In genomic region chr20:41318271-41318649, GRCh38 we compare ENCODE assay signal across 8 cellular contexts. TPM values are rescaled to one million over a fixed set of nuclear protein-coding genes. Genes with fewer than 3 reads are reported as not detected.
A peak's percentile ranks its signal among the peaks of the same experiment; 100 is the strongest.
DNase-seq lines count a peak whose midpoint lies in the region; FAIRE-seq and TF ChIP-seq lines count a peak whose summit lies in the region.

No MANE protein-coding gene starts in this region.

- peak overlapping the region; percentile 55 for H3K27ac ChIP-seq in effector memory CD4-positive, alpha-beta T cell (ENCODE audit: insufficient read depth, low read length, poor library complexity, severe bottlenecking)
- H3K27ac ChIP-seq in neural progenitor cell = no peak overlapping the region

- H3K27ac Mint-ChIP-seq in Caco-2 (ENCODE audit: unreplicated experiment) (peak overlapping the region; percentile 0), neural progenitor cell (no peak overlapping the region)

- H3K4me3 ChIP-seq in Caco-2 (ENCODE audit: low read depth, low read length) = peak overlapping the region; percentile 75
- peak overlapping the region; percentile 42 for H3K4me3 ChIP-seq in effector memory CD4-positive, alpha-beta T cell (ENCODE audit: insufficient read depth, low read depth, low read length, poor library complexity, severe bottlenecking)
- peak overlapping the region; percentile 49 for H3K4me3 ChIP-seq in neural progenitor cell

- intact Hi-C loops in Caco-2 (cut with micrococcal nuclease; ENCODE audit: unreplicated experiment) = no loop called here

- CTCF ChIA-PET in Caco-2 (lab: Charles Lee) = interaction anchor here (0.6 to 2.5 kb wide), 5 partner anchors 8 to 183 kb away, joined by 3 to 12 read pairs (median 10); partner anchors contain the start of gene LPIN3

- H3K9me3 Mint-ChIP-seq in Caco-2 (ENCODE audit: unreplicated experiment) (no peaks in the 10 kb centered on the region), neural progenitor cell (no peaks in the 10 kb centered on the region)

- H3K36me3 ChIP-seq in Caco-2 (ENCODE audit: control insufficient read depth, insufficient read depth, low read length) (no peaks in the 10 kb centered on the region), neural progenitor cell (no peaks in the 10 kb centered on the region)
- H3K36me3 ChIP-seq in effector memory CD4-positive, alpha-beta T cell (ENCODE audit: control insufficient read depth, insufficient read depth, low read length) = no peaks in the 10 kb centered on the region

- peaks cover 9% of the 10 kb centered on the region for H3F3A ChIP-seq in neural progenitor cell (ENCODE audit: low read depth)

- BruUV-seq in Caco-2 (replicated peaks; lab: Mats Ljungman, UMichigan) = TSS peak; percentile 96

- H3K9me3 ChIP-seq in Caco-2 (no peaks in the 10 kb centered on the region), neural progenitor cell (ENCODE audit: low read depth) (no peaks in the 10 kb centered on the region)
- no peaks in the 10 kb centered on the region for H3K9me3 ChIP-seq in effector memory CD4-positive, alpha-beta T cell (ENCODE audit: control insufficient read depth, low read length)

- no peak overlapping the region for H3K9ac ChIP-seq in neural progenitor cell

- no peaks in the 10 kb centered on the region for H3K79me2 ChIP-seq in neural progenitor cell (ENCODE audit: low read depth)

- H3K27me3 Mint-ChIP-seq in Caco-2 (ENCODE audit: insufficient read depth, unreplicated experiment) (no peaks in the 10 kb centered on the region), neural progenitor cell (ENCODE audit: insufficient read depth, low read depth) (peaks cover 2% of the 10 kb centered on the region)

- no peak for TF ChIP-seq CTCF in Caco-2 (IDR thresholded peaks at IDR 0.05; ENCODE audit: insufficient read depth in 1 of 2, low read depth in 1 of 2, low read length in 1 of 2, severe bottlenecking in 1 of 2, unreplicated experiment in 1 of 2)
- TF ChIP-seq CTCF in neural progenitor cell (IDR thresholded peaks at IDR 0.05) = no peak

- no peaks in the 10 kb centered on the region for H3K36me3 Mint-ChIP-seq in Caco-2 (ENCODE audit: insufficient read depth, unreplicated experiment)
- no peaks in the 10 kb centered on the region for H3K36me3 Mint-ChIP-seq in neural progenitor cell

- DNase-seq in Caco-2 = peak; percentile 41 to 54
- peak; percentile 43 for DNase-seq in NCI-H146 (lab: John Stamatoyannopoulos, UW)
- no peak for DNase-seq in effector memory CD4-positive, alpha-beta T cell
- no peak for DNase-seq in neural progenitor cell (ENCODE audit: low spot score)
- DNase-seq in GF-D8 (lab: John Stamatoyannopoulos, UW) = no peak
- DNase-seq in HTR-8/SVneo (ENCODE audit: insufficient read length, low spot score) = no peak
- no peak for DNase-seq in A172 (ENCODE audit: low spot score)
- DNase-seq in dermis blood vessel endothelial cell = no peak

- peaks cover 30% of the 10 kb centered on the region for H3K4me1 Mint-ChIP-seq in Caco-2 (ENCODE audit: low read depth, unreplicated experiment)
- H3K4me1 Mint-ChIP-seq in neural progenitor cell = peaks cover 12% of the 10 kb centered on the region

- H3K4me3 Mint-ChIP-seq in Caco-2 (ENCODE audit: unreplicated experiment) = peak overlapping the region; percentile 84
- peak overlapping the region; percentile 86 for H3K4me3 Mint-ChIP-seq in neural progenitor cell

- H3K27me3 ChIP-seq in Caco-2 (replicated peaks; ENCODE audit: control insufficient read depth, insufficient read depth, low read length) (no peaks in the 10 kb centered on the region), neural progenitor cell (peaks cover 14% of the 10 kb centered on the region)
- no peaks in the 10 kb centered on the region for H3K27me3 ChIP-seq in effector memory CD4-positive, alpha-beta T cell (replicated peaks; ENCODE audit: control insufficient read depth, insufficient read depth, low read length, poor library complexity, severe bottlenecking)

- H3K4me2 ChIP-seq in neural progenitor cell = peak overlapping the region; percentile 80

- no peak overlapping the region for H2AFZ ChIP-seq in neural progenitor cell (replicated peaks)

- POLR2A ChIA-PET in Caco-2 (lab: Charles Lee) = interaction anchor here (1.7 to 1.8 kb wide), 2 partner anchors 10 to 22 kb away, joined by 5 to 13 read pairs; partner anchors contain the start of gene LPIN3

- no peak for FAIRE-seq in HTR-8/SVneo (lab: Jason Lieb, UNC)

- H4K20me1 ChIP-seq in neural progenitor cell (ENCODE audit: low read depth) = no peaks in the 10 kb centered on the region

- peaks cover 18% of the 10 kb centered on the region for H3K4me1 ChIP-seq in Caco-2
- H3K4me1 ChIP-seq in effector memory CD4-positive, alpha-beta T cell (ENCODE audit: control insufficient read depth, insufficient read depth, low read length, poor library complexity, severe bottlenecking) = peaks cover 7% of the 10 kb centered on the region
- H3K4me1 ChIP-seq in neural progenitor cell = peaks cover 3% of the 10 kb centered on the region

RNA-seq across cellular contexts. Expression of gene ZHX3, which starts 0.7 kb away (rescaled TPM):
- total RNA-seq in Caco-2 (2022) = 22.9 and 24.6 TPM in 2 replicates
- 5.2 and 6.8 TPM in 2 replicates for total RNA-seq in neural progenitor cell (ENCODE audit: low replicate concordance)
- 13.2 and 14.0 TPM in 2 replicates for total RNA-seq in A172 (2014; rRNA removed; shearing (Covaris generic))
- total RNA-seq in dermis blood vessel endothelial cell = 10.6 and 12.1 TPM in 2 replicates

RNA-seq across cellular contexts. Expression of gene LPIN3, which starts 22.4 kb away (rescaled TPM):
- total RNA-seq in Caco-2 (2022) (32.6 and 32.8 TPM in 2 replicates), neural progenitor cell (ENCODE audit: low replicate concordance) (2.8 and 8.9 TPM in 2 replicates), dermis blood vessel endothelial cell (1.0 and 1.5 TPM in 2 replicates)
- 3.4 TPM in 2 replicates for total RNA-seq in A172 (2014; rRNA removed; shearing (Covaris generic))

RNA-seq across cellular contexts. Expression of gene EMILIN3, which starts 48.4 kb away (rescaled TPM):
- total RNA-seq in Caco-2 (2022) (0.50 and 0.51 TPM in 2 replicates), neural progenitor cell (ENCODE audit: low replicate concordance) (3.5 and 9.0 TPM in 2 replicates), dermis blood vessel endothelial cell (under 0.01 and 0.09 TPM in 2 replicates)
- not detected in 2 replicates for total RNA-seq in A172 (2014; rRNA removed; shearing (Covaris generic))

Comparison
In these comparisons a context has a peak if more than half of its experiments do, and no peak if none do; other contexts are left out.
1. DNase-seq: peak in Caco-2 (2 of 2) and NCI-H146 (single experiment); none in effector memory CD4-positive, alpha-beta T cell (0 of 3), neural progenitor cell (single experiment), GF-D8 (single experiment), HTR-8/SVneo (single experiment), A172 (single experiment) and dermis blood vessel endothelial cell (single experiment).
2. Peak in every context shown above with its lines, with median percentiles within 50 percentile points of each other: H3K4me3 ChIP-seq.